ENCODE assay signal across 10 cellular contexts in genomic region chr5:79699766-79700400, GRCh38.
DNase-seq lines count a peak whose midpoint lies in the region; ATAC-seq and TF ChIP-seq lines count a peak whose summit lies in the region.
"Had no signal": no experiment of that assay in that cellular context is flagged by ENCODE, and none has a peak within 500 bp of the region (broad histone marks: within the 10 kb centered on the region; RNA-seq: fewer than 3 reads in every experiment).

No MANE protein-coding gene starts in this region.

- peak; percentile 79 for DNase-seq in SW480 (ENCODE audit: low spot score)
- no peak for DNase-seq in dedifferentiated amniotic fluid mesenchymal stem cell (ENCODE audit: extremely low spot score)
- no peak for DNase-seq in NCI-H524 treated with DMSO at 0.1 percent for 48 hours (lab: John Stamatoyannopoulos, UW)
- DNase-seq in HuH-7.5 (ENCODE audit: low spot score), result no peak
- no peak for DNase-seq in coronary artery (ENCODE audit: low spot score)
- DNase-seq: HFFc6, NCI-H1930 had no signal

- no peak overlapping the region for H3K27ac ChIP-seq in coronary artery

- H3K4me3 ChIP-seq in GM08714 (ENCODE audit: low read length) (peak overlapping the region; percentile 59; the same call in 1 of the 2 replicates), coronary artery (no peak overlapping the region)

- no peak for TF ChIP-seq CTCF in coronary artery (IDR thresholded peaks at IDR 0.05)

- ATAC-seq in GM19023 (IDR thresholded peaks at IDR 0.05; ENCODE audit: unreplicated experiment) (peak; percentile 84), HG02840 (IDR thresholded peaks at IDR 0.05; ENCODE audit: low FRiP score, unreplicated experiment) (peak; percentile 77)
